In the genomic region with DNA sequence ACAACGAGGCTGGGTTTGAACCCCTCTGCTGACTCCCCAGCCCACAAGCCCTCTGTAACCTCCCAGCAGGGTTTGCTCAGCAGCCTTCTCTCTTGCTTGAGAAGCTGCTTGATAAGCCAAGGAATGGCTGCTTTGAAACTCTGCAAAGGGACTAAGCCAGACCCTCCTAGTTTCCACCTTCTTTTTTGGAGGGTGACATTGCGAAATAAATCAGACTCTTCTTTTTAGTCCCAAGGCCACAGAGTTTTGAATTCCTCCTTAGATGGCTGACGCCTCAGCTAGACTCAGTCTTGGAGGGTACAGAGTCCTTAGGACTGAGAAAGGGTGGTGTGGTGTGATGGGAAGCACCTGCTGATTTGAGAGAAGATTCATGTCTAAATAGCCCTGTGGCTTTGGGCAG, we compare ENCODE assay signal across 33 cellular contexts. TPM values are rescaled to one million over a fixed set of nuclear protein-coding genes. Genes with fewer than 3 reads are reported as not detected.
"Had no signal": no experiment of that assay in that cellular context is flagged by ENCODE, and none has a peak within 500 bp of the region (broad histone marks: within the 10 kb centered on the region; RNA-seq: fewer than 3 reads in every experiment).

No MANE protein-coding gene starts in this region.

- ATAC-seq: naive thymus-derived CD8-positive, alpha-beta T cell; natural killer cell treated with Interleukin-12 subunit alpha and Interleukin-12 subunit beta and Interleukin-15 and Interleukin-18, amount 100 ng/mL, for 72 hours; psoas muscle; right cardiac atrium; sciatic nerve; stimulated activated memory B cell treated with anti-CD40 and anti-IgM and Interleukin-4, amounts not matched to agents 10 μg/mL and 1 μg/mL and 100 μg/mL, for 72 hours; stimulated activated naive CD8-positive, alpha-beta T cell treated with anti-CD3 and anti-CD28 coated beads, Interleukin-15, amount 100 ng/mL, for 72 hours; stimulated activated naive CD8-positive, alpha-beta T cell treated with anti-CD3 and anti-CD28 coated beads, Interleukin-15, Interleukin-2, amounts not matched to agents 100 U/mL and 50 U/mL, for 24 hours; upper lobe of right lung had no signal

- H3K9ac ChIP-seq: parathyroid adenoma had no signal

- H3K27me3 ChIP-seq: ovary, spleen, suprapubic skin, testis, tibial artery, transverse colon, upper lobe of right lung, uterus had no signal

- H3K4me2 ChIP-seq: smooth muscle cell had no signal

- H2AFZ ChIP-seq: parathyroid adenoma had no signal

- H3K27ac ChIP-seq: ovary, parathyroid adenoma, psoas muscle, skin epidermis, spleen, suprapubic skin, testis, tibial artery, transverse colon, upper lobe of right lung, uterus had no signal

- DNase-seq: naive thymus-derived CD8-positive, alpha-beta T cell; nephron progenitor cell; occipital lobe; ovary; posterior cingulate gyrus; psoas muscle; right cardiac atrium; spleen; stimulated activated CD4-positive, alpha-beta T cell treated with anti-CD3 and anti-CD28 coated beads, Interleukin-12 subunit alpha, Interleukin-12 subunit beta, amount 100 ng/mL, for 4 hours; stimulated activated CD4-positive, alpha-beta T cell treated with anti-CD3 and anti-CD28 coated beads, Interleukin-1b, Interleukin-23, amount 100 ng/mL, for 48 hours; stimulated activated CD4-positive, alpha-beta T cell treated with anti-CD3 and anti-CD28 coated beads, Interleukin-4, amount 100 ng/mL, for 1 hour; stimulated activated CD4-positive, alpha-beta T cell treated with anti-CD3 and anti-CD28 coated beads, Interleukin-4, amount 100 ng/mL, for 4 hours; stimulated activated CD8-positive, alpha-beta memory T cell treated with anti-CD3 and anti-CD28 coated beads, Interleukin-4, amount 100 ng/mL, for 48 hours; stimulated activated naive CD4-positive, alpha-beta T cell; stimulated activated naive CD8-positive, alpha-beta T cell treated with anti-CD3 and anti-CD28 coated beads, Interleukin-15, amount 100 ng/mL, for 72 hours; stimulated activated naive CD8-positive, alpha-beta T cell treated with anti-CD3 and anti-CD28 coated beads, Interleukin-15, Interleukin-2, amounts not matched to agents 100 U/mL and 50 U/mL, for 24 hours; substantia nigra; testis; tibial artery; transverse colon; upper lobe of right lung; uterus had no signal

- H3K4me3 ChIP-seq: ovary, psoas muscle, skin epidermis, smooth muscle cell, spleen, suprapubic skin, testis, tibial artery, transverse colon, upper lobe of right lung, uterus had no signal

- H3K9me3 ChIP-seq: ovary, psoas muscle, spleen, suprapubic skin, testis, tibial artery, transverse colon, upper lobe of right lung, uterus had no signal

- H3K4me1 ChIP-seq: parathyroid adenoma, psoas muscle, spleen, suprapubic skin, testis, tibial artery, transverse colon, upper lobe of right lung, uterus had no signal

- H3K36me3 ChIP-seq: ovary, spleen, suprapubic skin, tibial artery, transverse colon, upper lobe of right lung, uterus had no signal

- H3K79me2 ChIP-seq: parathyroid adenoma had no signal

RNA-seq across cellular contexts. Expression of gene TGM4, which starts 1.2 kb away (rescaled TPM):
- total RNA-seq: naive thymus-derived CD8-positive, alpha-beta T cell; natural killer cell treated with Interleukin-12 subunit alpha and Interleukin-12 subunit beta and Interleukin-15 and Interleukin-18, amount 100 ng/mL, for 72 hours; neural crest cell; occipital lobe; osteoblast; ovary; progenitor cell of endocrine pancreas; psoas muscle; right cardiac atrium; sciatic nerve; smooth muscle cell; spleen; transverse colon; upper lobe of right lung; urinary bladder; uterus had no signal
- polyA plus RNA-seq: ovary, psoas muscle, right cardiac atrium, smooth muscle cell, spleen, urinary bladder had no signal
